Comparison of ENCODE assay signal across 19 cellular contexts in the genomic region with DNA sequence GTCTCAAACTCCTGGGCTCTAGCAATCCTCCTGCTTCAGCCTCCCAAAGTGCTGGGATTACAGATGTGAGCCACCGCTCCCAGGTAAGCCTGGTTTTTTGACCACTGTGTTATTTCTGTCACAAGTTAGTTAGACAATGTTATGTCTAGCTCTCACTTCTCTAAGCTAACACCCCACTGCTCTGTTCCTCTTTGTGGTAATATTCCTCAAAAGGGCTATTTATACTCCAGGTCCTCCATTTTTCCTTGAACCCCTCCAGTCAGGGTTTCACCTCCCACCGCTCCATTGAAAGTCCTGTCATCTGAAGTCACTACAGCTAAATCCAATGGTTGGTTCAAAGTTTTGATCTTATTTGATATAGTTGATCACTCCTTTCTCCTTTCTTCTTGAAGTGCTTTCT. TPM values are rescaled to one million over a fixed set of nuclear protein-coding genes. Genes with fewer than 3 reads are reported as not detected.
DNase-seq lines count a peak whose midpoint lies in the region; ATAC-seq, FAIRE-seq and TF ChIP-seq lines count a peak whose summit lies in the region.
"Had no signal": no experiment of that assay in that cellular context is flagged by ENCODE, and none has a peak within 500 bp of the region (broad histone marks: within the 10 kb centered on the region; RNA-seq: fewer than 3 reads in every experiment).

No MANE protein-coding gene starts in this region.

- no peaks in the 10 kb centered on the region for H3K27me3 ChIP-seq in GM12878 (replicated peaks in 1 of 2; ENCODE audit: control insufficient read depth in 2 of 2, insufficient read depth in 2 of 2, low read length in 1 of 2)
- no peaks in the 10 kb centered on the region for H3K27me3 ChIP-seq in upper lobe of left lung
- H3K27me3 ChIP-seq in MG63: no peaks in the 10 kb centered on the region

- no peak for FAIRE-seq in GM12878 (lab: Jason Lieb, UNC)
- FAIRE-seq: D721Med, G401.6, HepG2 had no signal

- RAD21 ChIA-PET in GM12878 (lab: Charles Lee; ENCODE audit: unreplicated experiment): interaction anchor here (0.7 kb wide), 1 partner anchor 41 kb away, joined by 3 read pairs; no protein-coding TSS in a partner anchor

- intact Hi-C loops in GM12878 (cut with micrococcal nuclease; ENCODE audit: unreplicated experiment): no loop called here

- H3K9ac ChIP-seq in GM12878 (ENCODE audit: control insufficient read depth, insufficient read depth, low read length): no peak overlapping the region
- H3K9ac ChIP-seq: BLaER1 treated with 17β-estradiol and CSF1 and Interleukin-3, amounts not matched to agents 10 nM and 100 nM had no signal

- H2AFZ ChIP-seq in GM12878 (ENCODE audit: control insufficient read depth, low read depth, low read length): no peak overlapping the region

- no peak overlapping the region for H3K27ac ChIP-seq in GM12878 (ENCODE audit: control insufficient read depth, insufficient read depth)
- H3K27ac ChIP-seq in upper lobe of left lung: peak overlapping the region in 3 of 4 donors; percentile 2 to 63 (median 38)

- H3K9me3 ChIP-seq in GM12878 (replicated peaks; ENCODE audit: control insufficient read depth, insufficient read depth, low read length) (peaks cover 4% of the 10 kb centered on the region), upper lobe of left lung (no peaks in the 10 kb centered on the region), MG63 (no peaks in the 10 kb centered on the region)
- H3K9me3 ChIP-seq: Caco-2 had no signal

- no peaks in the 10 kb centered on the region for H4K20me1 ChIP-seq in GM12878 (ENCODE audit: control insufficient read depth, insufficient read depth)
- H4K20me1 ChIP-seq: BLaER1 treated with 17β-estradiol and CSF1 and Interleukin-3, amounts not matched to agents 10 nM and 100 nM had no signal

- H3K4me1 ChIP-seq in GM12878 (ENCODE audit: control insufficient read depth, insufficient read depth, low read length) (peaks cover 21% of the 10 kb centered on the region), upper lobe of left lung (peaks cover 50 to 64% (median 53%) of the 10 kb centered on the region in 4 donors)
- H3K4me1 ChIP-seq: Caco-2 had no signal

- SMC1A ChIA-PET in GM12878 (lab: Charles Lee; ENCODE audit: uncharacterized antibody, unreplicated experiment): interaction anchor here (0.7 to 1.7 kb wide), 3 partner anchors 9 to 25 kb away, joined by 3 to 6 read pairs (median 3); a partner anchor contains a TSS

- in situ Hi-C loops in GM12878 (cut with MboI): no loop called here

- POLR2A ChIA-PET in GM12878 (lab: Charles Lee): interaction anchor here (0.6 to 1.4 kb wide), 3 partner anchors 8 to 18 kb away, joined by 3 read pairs; no protein-coding TSS in a partner anchor

- WGBS in GM12878 (ENCODE audit: insufficient coverage, insufficient replicate concordance, low lambda C conversion rate, missing lambda C conversion rate): 15% methylated on average over 2 of the region's 2 CpGs
- 84 to 93% methylated on average over 2 of the region's 2 CpGs for WGBS in upper lobe of left lung, 2 donors

- TF ChIP-seq POLR2A in GM12878 (IDR thresholded peaks at IDR 0.05; ENCODE audit: low read depth, low read length) (no peak), upper lobe of left lung (IDR thresholded peaks at IDR 0.05) (no peak)

- DNase-seq in CD1c-positive myeloid dendritic cell (ENCODE audit: extremely low spot score): peak; percentile 48
- peak; percentile 49 for DNase-seq in MV-4-11 (lab: John Stamatoyannopoulos, UW)
- no peak for DNase-seq in GM12878 (ENCODE audit: low read depth, low spot score)
- DNase-seq in upper lobe of left lung: no peak
- DNase-seq in MG63: no peak
- DNase-seq in germinal center (ENCODE audit: low spot score): no peak
- DNase-seq in NCI-H146 (lab: John Stamatoyannopoulos, UW): no peak
- DNase-seq: Caco-2; CD4-positive, alpha-beta T cell; GOT3; H7; HFFc6 had no signal

- CTCF ChIA-PET in GM12878 (lab: Yijun Ruan, JAX): interaction anchor here (0.7 kb wide), 1 partner anchor 37 kb away, joined by 3 read pairs; no protein-coding TSS in a partner anchor

- H3K4me2 ChIP-seq in GM12878 (ENCODE audit: control insufficient read depth, insufficient read depth): peak overlapping the region; percentile 60

- BruUV-seq in GM12878 (replicated peaks; lab: Mats Ljungman, UMichigan): no TSS peak

- H3K4me3 ChIP-seq in GM12878 (no peak overlapping the region), upper lobe of left lung (no peak overlapping the region), MG63 (no peak overlapping the region)
- H3K4me3 ChIP-seq: BLaER1 treated with 17β-estradiol and CSF1 and Interleukin-3, amounts not matched to agents 10 nM and 100 nM had no signal

- TF ChIP-seq CTCF in GM12878 (IDR thresholded peaks at IDR 0.05 in 2 of 3, conservative IDR thresholded peaks at IDR 0.05 in 1 of 3; ENCODE audit: control insufficient read depth in 2 of 3, extremely low read depth in 1 of 3, insufficient read depth in 1 of 3, low read depth in 3 of 3, low read length in 3 of 3) (no peak), upper lobe of left lung (IDR thresholded peaks at IDR 0.05) (no peak)

- peaks cover 4% of the 10 kb centered on the region for H3K79me2 ChIP-seq in GM12878 (ENCODE audit: control insufficient read depth, insufficient read depth, low read length)

- ATAC-seq in GM12878 (no peak), upper lobe of left lung (ENCODE audit: low FRiP score in 2 of 2) (no peak)
- ATAC-seq: HCT116, HepG2 had no signal

- no peak for TF ChIP-seq EP300 in GM12878 (IDR thresholded peaks at IDR 0.05; ENCODE audit: borderline replicate concordance in 1 of 2, control insufficient read depth in 1 of 2, low read depth in 2 of 2, low read length in 2 of 2)
- TF ChIP-seq EP300 in upper lobe of left lung (IDR thresholded peaks at IDR 0.05): no peak

- no peaks in the 10 kb centered on the region; a peak in 2 of 4 replicates for H3K36me3 ChIP-seq in GM12878 (ENCODE audit: control insufficient read depth in 2 of 2, insufficient read depth in 2 of 2, low read length in 1 of 2)
- H3K36me3 ChIP-seq in upper lobe of left lung: peaks cover 0 to 11% (median 3%) of the 10 kb centered on the region in 4 donors
- no peaks in the 10 kb centered on the region for H3K36me3 ChIP-seq in MG63

- no peak for TF ChIP-seq RAD21 in GM12878 (IDR thresholded peaks at IDR 0.05; ENCODE audit: insufficient read depth, low read depth, low read length)

TF ChIP-seq in GM12878, 131 proteins besides CTCF, POLR2A, EP300 and RAD21 (continues in another document):
- 0 out of 2 replicates have a peak, but pooled peaks have one; percentile 21 for TF ChIP-seq DPF2 (IDR thresholded peaks at IDR 0.05)
- TF ChIP-seq, protein P1, sequence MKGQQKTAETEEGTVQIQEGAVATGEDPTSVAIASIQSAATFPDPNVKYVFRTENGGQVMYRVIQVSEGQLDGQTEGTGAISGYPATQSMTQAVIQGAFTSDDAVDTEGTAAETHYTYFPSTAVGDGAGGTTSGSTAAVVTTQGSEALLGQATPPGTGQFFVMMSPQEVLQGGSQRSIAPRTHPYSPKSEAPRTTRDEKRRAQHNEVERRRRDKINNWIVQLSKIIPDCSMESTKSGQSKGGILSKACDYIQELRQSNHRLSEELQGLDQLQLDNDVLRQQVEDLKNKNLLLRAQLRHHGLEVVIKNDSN (IDR thresholded peaks at IDR 0.05; ENCODE audit: borderline replicate concordance, extremely low read length, insufficient read depth, low read depth, low read length): no peak
- no peak for TF ChIP-seq ETV6 (conservative IDR thresholded peaks at IDR 0.05 in 1 of 2, IDR thresholded peaks at IDR 0.05 in 1 of 2; ENCODE audit: borderline replicate concordance in 1 of 2, low read depth in 1 of 2)
- TF ChIP-seq SIX5 (IDR thresholded peaks at IDR 0.05; ENCODE audit: low read depth, low read length, severe bottlenecking): no peak
- peak; percentile 46 for TF ChIP-seq RUNX3 (IDR thresholded peaks at IDR 0.05; ENCODE audit: low read length)

RNA-seq across cellular contexts. Expression of a gene that starts 5.1 kb away (rescaled TPM):
- 42.7 and 43.6 TPM in 2 replicates for total RNA-seq in GM12878 (2013; cell fraction: nucleolus; rRNA removed)
- total RNA-seq in GM12878 (2014; rRNA removed) (5.3 and 5.9 TPM in 2 replicates), GM12878 (2014; rRNA removed; fragmentation: Illumina TruSeq; extraction: Trizol) (7.6 and 7.7 TPM in 2 replicates), GM12878 (2021) (8.5 and 8.7 TPM in 2 replicates), upper lobe of left lung (10 to 100 TPM; 33.8 to 65.0 (median 39.7) TPM)
- 1.7 TPM for polyA plus RNA-seq in GM12878 (2011; ENCODE audit: low read depth)
- polyA plus RNA-seq in GM12878 (2011; rRNA removed) (14.1 and 20.6 TPM in 2 replicates), GM12878 (2014; fragmentation: Illumina TruSeq; extraction: Trizol) (7.7 and 11.4 TPM in 2 replicates), GM12878 (2014; fragmentation: Nextera tagmentation; extraction: Ambion mirVana) (1 to 10 TPM; 1.4 to 1.5 TPM), GM12878 (2014; rRNA removed) (4.8 and 5.6 TPM in 2 replicates), GM12878 (2016; fragmentation: Nextera tagmentation; extraction: Ambion mirVana) (1 to 10 TPM; 4.0 to 4.2 TPM)
- 5.2 and 6.0 TPM in 2 replicates for polyA plus RNA-seq in GM12878 (2011; cell fraction: cytosol; rRNA removed)
- polyA plus RNA-seq in GM12878 (2011; cell fraction: nucleus; rRNA removed): 14.9 and 15.3 TPM in 2 replicates
- 2.1 and 2.7 TPM in 2 replicates for polyA plus RNA-seq in GM12878 (2012)
- 12.9 and 17.6 TPM in 2 replicates for polyA minus RNA-seq in GM12878 (2011; rRNA and poly(A)+ RNA removed)
- polyA minus RNA-seq in GM12878 (2011; cell fraction: cytosol; rRNA and poly(A)+ RNA removed): 4.0 and 5.7 TPM in 2 replicates
- polyA minus RNA-seq in GM12878 (2011; cell fraction: nucleus; rRNA and poly(A)+ RNA removed): 10.5 and 13.1 TPM in 2 replicates
- total RNA-seq in MG63 (2014; rRNA removed; shearing (Covaris generic); ENCODE audit: low replicate concordance): 2.3 and 4.6 TPM in 2 replicates
- total RNA-seq: A172, Caco-2, HepG2 had no signal
- polyA plus RNA-seq: IgD-negative memory B cell had no signal

RNA-seq across cellular contexts. Expression of a gene that starts 24.3 kb away (rescaled TPM):
- total RNA-seq in GM12878 (2013; cell fraction: nucleolus; rRNA removed): 72.9 and 76.6 TPM in 2 replicates
- total RNA-seq in GM12878 (2014; rRNA removed) (38.8 and 54.2 TPM in 2 replicates), GM12878 (2014; rRNA removed; fragmentation: Illumina TruSeq; extraction: Trizol) (45.8 and 49.8 TPM in 2 replicates), GM12878 (2021) (37.8 and 52.1 TPM in 2 replicates), upper lobe of left lung (100 to 1,000 TPM in 3 of 6 donors, 10 to 100 TPM in 3; 19.9 to 168 (median 114) TPM)
- 12.9 TPM for polyA plus RNA-seq in GM12878 (2011; ENCODE audit: low read depth)
- polyA plus RNA-seq in GM12878 (2011; rRNA removed) (105 and 129 TPM in 2 replicates), GM12878 (2014; fragmentation: Illumina TruSeq; extraction: Trizol) (39.0 and 60.8 TPM in 2 replicates), GM12878 (2014; fragmentation: Nextera tagmentation; extraction: Ambion mirVana) (100 to 1,000 TPM; 261 to 341 TPM), GM12878 (2014; rRNA removed) (55.0 and 56.4 TPM in 2 replicates), GM12878 (2016; fragmentation: Nextera tagmentation; extraction: Ambion mirVana) (100 to 1,000 TPM; 175 to 176 TPM)
- polyA plus RNA-seq in GM12878 (2011; cell fraction: cytosol; rRNA removed): 64.1 and 116 TPM in 2 replicates
- polyA plus RNA-seq in GM12878 (2011; cell fraction: nucleus; rRNA removed): 33.5 and 63.2 TPM in 2 replicates
- 53.6 and 58.1 TPM in 2 replicates for polyA plus RNA-seq in GM12878 (2012)
- polyA minus RNA-seq in GM12878 (2011; rRNA and poly(A)+ RNA removed): 22.7 and 31.3 TPM in 2 replicates
- 19.1 and 32.4 TPM in 2 replicates for polyA minus RNA-seq in GM12878 (2011; cell fraction: cytosol; rRNA and poly(A)+ RNA removed)
- 9.3 and 38.6 TPM in 2 replicates for polyA minus RNA-seq in GM12878 (2011; cell fraction: nucleus; rRNA and poly(A)+ RNA removed)
- total RNA-seq in MG63 (2014; rRNA removed; shearing (Covaris generic); ENCODE audit: low replicate concordance): 16.4 and 23.3 TPM in 2 replicates
- total RNA-seq: H7 had no signal

Comparison
In these comparisons a context has a peak if more than half of its experiments do, and no peak if none do; other contexts are left out.
1. DNase-seq: peak in CD1c-positive myeloid dendritic cell (single experiment) and MV-4-11 (single experiment); none in GM12878 (single experiment), upper lobe of left lung (0 of 2), MG63 (single experiment), germinal center (single experiment) and NCI-H146 (single experiment).